ENCODE assay signal across 1 cellular context in the genomic region with DNA sequence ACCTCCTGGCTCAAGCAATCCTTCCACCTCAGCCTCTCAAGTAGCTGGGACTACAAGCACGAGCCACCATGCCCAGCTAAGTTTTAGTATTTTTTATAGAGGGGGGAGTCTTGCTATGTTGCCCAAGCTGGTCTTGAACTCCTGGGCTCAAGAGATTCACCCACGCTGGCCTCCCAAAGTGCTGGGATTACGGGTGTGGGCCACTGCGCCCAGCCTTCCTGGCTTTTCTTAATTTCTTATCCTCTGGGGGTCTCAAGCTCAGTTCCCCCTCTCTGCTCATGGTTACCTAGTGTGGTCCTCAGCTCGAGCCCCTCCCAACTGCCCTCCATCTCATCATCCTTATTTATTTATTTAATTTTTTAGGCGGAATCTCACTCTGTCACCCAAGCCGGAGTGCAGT.
TF ChIP-seq lines count a peak whose summit lies in the region.

No MANE protein-coding gene starts in this region.

TF ChIP-seq in WTC11, 78 proteins besides CTCF, POLR2A, EP300 and RAD21 (continued from another document):
- TF ChIP-seq, protein P1, sequence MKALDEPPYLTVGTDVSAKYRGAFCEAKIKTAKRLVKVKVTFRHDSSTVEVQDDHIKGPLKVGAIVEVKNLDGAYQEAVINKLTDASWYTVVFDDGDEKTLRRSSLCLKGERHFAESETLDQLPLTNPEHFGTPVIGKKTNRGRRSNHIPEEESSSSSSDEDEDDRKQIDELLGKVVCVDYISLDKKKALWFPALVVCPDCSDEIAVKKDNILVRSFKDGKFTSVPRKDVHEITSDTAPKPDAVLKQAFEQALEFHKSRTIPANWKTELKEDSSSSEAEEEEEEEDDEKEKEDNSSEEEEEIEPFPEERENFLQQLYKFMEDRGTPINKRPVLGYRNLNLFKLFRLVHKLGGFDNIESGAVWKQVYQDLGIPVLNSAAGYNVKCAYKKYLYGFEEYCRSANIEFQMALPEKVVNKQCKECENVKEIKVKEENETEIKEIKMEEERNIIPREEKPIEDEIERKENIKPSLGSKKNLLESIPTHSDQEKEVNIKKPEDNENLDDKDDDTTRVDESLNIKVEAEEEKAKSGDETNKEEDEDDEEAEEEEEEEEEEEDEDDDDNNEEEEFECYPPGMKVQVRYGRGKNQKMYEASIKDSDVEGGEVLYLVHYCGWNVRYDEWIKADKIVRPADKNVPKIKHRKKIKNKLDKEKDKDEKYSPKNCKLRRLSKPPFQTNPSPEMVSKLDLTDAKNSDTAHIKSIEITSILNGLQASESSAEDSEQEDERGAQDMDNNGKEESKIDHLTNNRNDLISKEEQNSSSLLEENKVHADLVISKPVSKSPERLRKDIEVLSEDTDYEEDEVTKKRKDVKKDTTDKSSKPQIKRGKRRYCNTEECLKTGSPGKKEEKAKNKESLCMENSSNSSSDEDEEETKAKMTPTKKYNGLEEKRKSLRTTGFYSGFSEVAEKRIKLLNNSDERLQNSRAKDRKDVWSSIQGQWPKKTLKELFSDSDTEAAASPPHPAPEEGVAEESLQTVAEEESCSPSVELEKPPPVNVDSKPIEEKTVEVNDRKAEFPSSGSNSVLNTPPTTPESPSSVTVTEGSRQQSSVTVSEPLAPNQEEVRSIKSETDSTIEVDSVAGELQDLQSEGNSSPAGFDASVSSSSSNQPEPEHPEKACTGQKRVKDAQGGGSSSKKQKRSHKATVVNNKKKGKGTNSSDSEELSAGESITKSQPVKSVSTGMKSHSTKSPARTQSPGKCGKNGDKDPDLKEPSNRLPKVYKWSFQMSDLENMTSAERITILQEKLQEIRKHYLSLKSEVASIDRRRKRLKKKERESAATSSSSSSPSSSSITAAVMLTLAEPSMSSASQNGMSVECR (CRISPR knock-in tag; IDR thresholded peaks at IDR 0.05; ENCODE audit: borderline replicate concordance) = no peak
- TF ChIP-seq NFE2L1 (CRISPR knock-in tag; IDR thresholded peaks at IDR 0.05) (no peak), HMGA2 (CRISPR knock-in tag; IDR thresholded peaks at IDR 0.05) (no peak), SOX15 (CRISPR knock-in tag; IDR thresholded peaks at IDR 0.05) (no peak), MXD4 (CRISPR knock-in tag; IDR thresholded peaks at IDR 0.05; ENCODE audit: borderline replicate concordance) (no peak), ZNF232 (CRISPR knock-in tag; IDR thresholded peaks at IDR 0.05) (no peak), GRHL2 (CRISPR knock-in tag; IDR thresholded peaks at IDR 0.05; ENCODE audit: insufficient replicate concordance, severe bottlenecking) (no peak)
- TF ChIP-seq, protein P2, sequence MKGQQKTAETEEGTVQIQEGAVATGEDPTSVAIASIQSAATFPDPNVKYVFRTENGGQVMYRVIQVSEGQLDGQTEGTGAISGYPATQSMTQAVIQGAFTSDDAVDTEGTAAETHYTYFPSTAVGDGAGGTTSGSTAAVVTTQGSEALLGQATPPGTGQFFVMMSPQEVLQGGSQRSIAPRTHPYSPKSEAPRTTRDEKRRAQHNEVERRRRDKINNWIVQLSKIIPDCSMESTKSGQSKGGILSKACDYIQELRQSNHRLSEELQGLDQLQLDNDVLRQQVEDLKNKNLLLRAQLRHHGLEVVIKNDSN (CRISPR knock-in tag; IDR thresholded peaks at IDR 0.05) = no peak
